ENCODE assay signal across 1 cellular context in genomic region chr17:40854175-40854814, GRCh38.
TF ChIP-seq lines count a peak whose summit lies in the region.

No MANE protein-coding gene starts in this region.

TF ChIP-seq in K562, 482 proteins besides CTCF, POLR2A, EP300 and RAD21 (continued from another document and continues in another):
- TF ChIP-seq TEAD4 (IDR thresholded peaks at IDR 0.05; ENCODE audit: low read length) (peak; percentile 75), TEAD4 (CRISPR knock-in tag; IDR thresholded peaks at IDR 0.05; ENCODE audit: borderline replicate concordance) (no peak), ASH1L (IDR thresholded peaks at IDR 0.05; ENCODE audit: borderline replicate concordance, low read depth, partially characterized antibody) (no peak), TFAM (CRISPR knock-in tag; conservative IDR thresholded peaks at IDR 0.05) (no peak), ARID1B (IDR thresholded peaks at IDR 0.05) (peak; percentile 91), TRIM24 (IDR thresholded peaks at IDR 0.05) (peak; percentile 82 to 90), FOS (IDR thresholded peaks at IDR 0.05; ENCODE audit: extremely low read depth, insufficient read length) (peak; percentile 62), SMARCC2 (IDR thresholded peaks at IDR 0.05; ENCODE audit: low read depth) (peak; percentile 93), MYNN (IDR thresholded peaks at IDR 0.05) (no peak), MYNN (CRISPR knock-in tag; IDR thresholded peaks at IDR 0.05) (no peak), LEF1 (IDR thresholded peaks at IDR 0.05) (no peak; the same call in 1 of the 2 replicates), NCOR1 (IDR thresholded peaks at IDR 0.05) (peak; percentile 54), TBP (optimal IDR thresholded peaks at IDR 0.05; ENCODE audit: low read depth, low read length) (no peak), POLR2H (tag; IDR thresholded peaks at IDR 0.05; ENCODE audit: low read depth) (peak; percentile 44; the same call in 1 of the 2 replicates), STAT5A (IDR thresholded peaks at IDR 0.05; ENCODE audit: borderline replicate concordance, low read length) (peak; percentile 47), JUND (IDR thresholded peaks at IDR 0.05; ENCODE audit: borderline replicate concordance, low read depth, low read length) (peak; percentile 97), JUND (tag; IDR thresholded peaks at IDR 0.05; ENCODE audit: borderline replicate concordance, low read depth, low read length) (peak; percentile 98), DACH1 (IDR thresholded peaks at IDR 0.05; ENCODE audit: partially characterized antibody) (peak; percentile 62), MTA2 (IDR thresholded peaks at IDR 0.05; ENCODE audit: low read depth) (no peak), EHMT2 (IDR thresholded peaks at IDR 0.05) (0 out of 2 replicates have a peak, but pooled peaks have one; percentile 20), EP400 (IDR thresholded peaks at IDR 0.05) (peak; percentile 20; the same call in 1 of the 2 replicates), ZBTB11 (CRISPR knock-in tag; IDR thresholded peaks at IDR 0.05) (no peak; a peak in 1 of 6 replicates), TCF3 (CRISPR knock-in tag; IDR thresholded peaks at IDR 0.05) (peak; percentile 55), ZNF583 (CRISPR knock-in tag; IDR thresholded peaks at IDR 0.05) (no peak), SMARCE1 (IDR thresholded peaks at IDR 0.05) (peak; percentile 95), BRD9 (IDR thresholded peaks at IDR 0.05; ENCODE audit: low read depth, partially characterized antibody) (peak; percentile 67), MEF2A (IDR thresholded peaks at IDR 0.05; ENCODE audit: control insufficient read depth, low read depth, low read length) (0 out of 2 replicates have a peak, but pooled peaks have one; percentile 33), DMBX1 (CRISPR knock-in tag; IDR thresholded peaks at IDR 0.05; ENCODE audit: borderline replicate concordance) (no peak), ZNF408 (CRISPR knock-in tag; IDR thresholded peaks at IDR 0.05; ENCODE audit: low read depth) (no peak), PKNOX1 (IDR thresholded peaks at IDR 0.05) (peak; percentile 83), RBFOX2 (IDR thresholded peaks at IDR 0.05; ENCODE audit: low read depth, low read length) (no peak), ZBTB43 (CRISPR knock-in tag; IDR thresholded peaks at IDR 0.05) (no peak), DPF2 (IDR thresholded peaks at IDR 0.05) (peak; percentile 95), ZNF584 (CRISPR knock-in tag; IDR thresholded peaks at IDR 0.05; ENCODE audit: low read depth) (no peak), JUN (IDR thresholded peaks at IDR 0.05; ENCODE audit: borderline replicate concordance, low read depth, low read length) (peak; percentile 97), JUN (CRISPR knock-in tag; IDR thresholded peaks at IDR 0.05; ENCODE audit: borderline replicate concordance) (no peak), SIX5 (IDR thresholded peaks at IDR 0.05; ENCODE audit: borderline replicate concordance in 1 of 2, insufficient read depth in 1 of 2, low read depth in 1 of 2, low read length in 2 of 2) (no peak), ZNF592 (IDR thresholded peaks at IDR 0.05) (peak; percentile 61), E2F4 (CRISPR knock-in tag; IDR thresholded peaks at IDR 0.05; ENCODE audit: low read depth) (no peak), KDM1A (IDR thresholded peaks at IDR 0.05) (peak; percentile 25 to 41; a peak in 2 of 4 replicates), ATF3 (IDR thresholded peaks at IDR 0.05) (peak; percentile 99), ATF3 (CRISPR knock-in tag; conservative IDR thresholded peaks at IDR 0.05) (peak; percentile 66; the same call in 1 of the 2 replicates), TBL1XR1 (IDR thresholded peaks at IDR 0.05; ENCODE audit: low read length in 2 of 2) (peak in 1 of 2 experiments; percentile 78; a peak in 2 of 4 replicates), BRF2 (IDR thresholded peaks at IDR 0.05; ENCODE audit: borderline replicate concordance, insufficient read depth, insufficient read length) (no peak), ZC3H8 (IDR thresholded peaks at IDR 0.05) (no peak), CREM (IDR thresholded peaks at IDR 0.05; ENCODE audit: low read depth) (0 out of 2 replicates have a peak, but pooled peaks have one; percentile 14), ZNF263 (CRISPR knock-in tag; IDR thresholded peaks at IDR 0.05; ENCODE audit: borderline replicate concordance) (no peak)
- TF ChIP-seq, protein P1, sequence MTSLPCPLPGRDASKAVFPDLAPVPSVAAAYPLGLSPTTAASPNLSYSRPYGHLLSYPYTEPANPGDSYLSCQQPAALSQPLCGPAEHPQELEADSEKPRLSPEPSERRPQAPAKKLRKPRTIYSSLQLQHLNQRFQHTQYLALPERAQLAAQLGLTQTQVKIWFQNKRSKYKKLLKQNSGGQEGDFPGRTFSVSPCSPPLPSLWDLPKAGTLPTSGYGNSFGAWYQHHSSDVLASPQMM (CRISPR knock-in tag; IDR thresholded peaks at IDR 0.05): no peak
- TF ChIP-seq, protein P2, sequence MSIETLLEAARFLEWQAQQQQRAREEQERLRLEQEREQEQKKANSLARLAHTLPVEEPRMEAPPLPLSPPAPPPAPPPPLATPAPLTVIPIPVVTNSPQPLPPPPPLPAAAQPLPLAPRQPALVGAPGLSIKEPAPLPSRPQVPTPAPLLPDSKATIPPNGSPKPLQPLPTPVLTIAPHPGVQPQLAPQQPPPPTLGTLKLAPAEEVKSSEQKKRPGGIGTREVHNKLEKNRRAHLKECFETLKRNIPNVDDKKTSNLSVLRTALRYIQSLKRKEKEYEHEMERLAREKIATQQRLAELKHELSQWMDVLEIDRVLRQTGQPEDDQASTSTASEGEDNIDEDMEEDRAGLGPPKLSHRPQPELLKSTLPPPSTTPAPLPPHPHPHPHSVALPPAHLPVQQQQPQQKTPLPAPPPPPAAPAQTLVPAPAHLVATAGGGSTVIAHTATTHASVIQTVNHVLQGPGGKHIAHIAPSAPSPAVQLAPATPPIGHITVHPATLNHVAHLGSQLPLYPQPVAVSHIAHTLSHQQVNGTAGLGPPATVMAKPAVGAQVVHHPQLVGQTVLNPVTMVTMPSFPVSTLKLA (conservative IDR thresholded peaks at IDR 0.05): 0 out of 4 replicates have a peak, but pooled peaks of 1 of the 2 experiments have one; percentile 28
- TF ChIP-seq, protein P3, sequence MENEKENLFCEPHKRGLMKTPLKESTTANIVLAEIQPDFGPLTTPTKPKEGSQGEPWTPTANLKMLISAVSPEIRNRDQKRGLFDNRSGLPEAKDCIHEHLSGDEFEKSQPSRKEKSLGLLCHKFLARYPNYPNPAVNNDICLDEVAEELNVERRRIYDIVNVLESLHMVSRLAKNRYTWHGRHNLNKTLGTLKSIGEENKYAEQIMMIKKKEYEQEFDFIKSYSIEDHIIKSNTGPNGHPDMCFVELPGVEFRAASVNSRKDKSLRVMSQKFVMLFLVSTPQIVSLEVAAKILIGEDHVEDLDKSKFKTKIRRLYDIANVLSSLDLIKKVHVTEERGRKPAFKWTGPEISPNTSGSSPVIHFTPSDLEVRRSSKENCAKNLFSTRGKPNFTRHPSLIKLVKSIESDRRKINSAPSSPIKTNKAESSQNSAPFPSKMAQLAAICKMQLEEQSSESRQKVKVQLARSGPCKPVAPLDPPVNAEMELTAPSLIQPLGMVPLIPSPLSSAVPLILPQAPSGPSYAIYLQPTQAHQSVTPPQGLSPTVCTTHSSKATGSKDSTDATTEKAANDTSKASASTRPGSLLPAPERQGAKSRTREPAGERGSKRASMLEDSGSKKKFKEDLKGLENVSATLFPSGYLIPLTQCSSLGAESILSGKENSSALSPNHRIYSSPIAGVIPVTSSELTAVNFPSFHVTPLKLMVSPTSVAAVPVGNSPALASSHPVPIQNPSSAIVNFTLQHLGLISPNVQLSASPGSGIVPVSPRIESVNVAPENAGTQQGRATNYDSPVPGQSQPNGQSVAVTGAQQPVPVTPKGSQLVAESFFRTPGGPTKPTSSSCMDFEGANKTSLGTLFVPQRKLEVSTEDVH (IDR thresholded peaks at IDR 0.05; ENCODE audit: low read depth, partially characterized antibody): no peak
